Comparison of ENCODE assay signal across 26 cellular contexts in genomic region chr19:3468211-3468610, GRCh38. TPM values are rescaled to one million over a fixed set of nuclear protein-coding genes. Genes with fewer than 3 reads are reported as not detected.
"Had no signal": no experiment of that assay in that cellular context is flagged by ENCODE, and none has a peak within 500 bp of the region (broad histone marks: within the 10 kb centered on the region; RNA-seq: fewer than 3 reads in every experiment).

No MANE protein-coding gene starts in this region.

- H3K36me3 Mint-ChIP-seq: natural killer cell had no signal

- H3K27ac ChIP-seq: parathyroid adenoma had no signal

- ATAC-seq: esophagus mucosa; natural killer cell; stimulated activated memory B cell treated with anti-CD40 and anti-IgM and Interleukin-4, amounts not matched to agents 10 μg/mL and 1 μg/mL and 100 μg/mL, for 72 hours had no signal

- H3K9me3 Mint-ChIP-seq: natural killer cell had no signal

- H3K4me1 ChIP-seq: parathyroid adenoma, prostate gland had no signal

- H3K9me3 ChIP-seq: prostate gland, right lobe of liver, spleen, transverse colon had no signal

- DNase-seq: central memory CD4-positive, alpha-beta T cell; effector memory CD4-positive, alpha-beta T cell; foreskin fibroblast; head of caudate nucleus; hippocampal formation; natural killer cell; spleen; stimulated activated CD4-positive, alpha-beta T cell treated with anti-CD3 and anti-CD28 coated beads, Interleukin-15, amount 100 ng/mL, for 24 hours; stimulated activated CD4-positive, alpha-beta T cell treated with anti-CD3 and anti-CD28 coated beads, Interleukin-1b, Interleukin-23, amount 100 ng/mL, for 48 hours; stimulated activated CD4-positive, alpha-beta T cell treated with anti-CD3 and anti-CD28 coated beads, Interleukin-4, amount 100 ng/mL, for 24 hours; transverse colon had no signal

- H3K27me3 Mint-ChIP-seq: stimulated activated naive CD8-positive, alpha-beta T cell treated with anti-CD3 and anti-CD28 coated beads, Interleukin-15, Interleukin-2, amounts not matched to agents 100 ng/mL and 50 ng/mL, for 24 hours had no signal

- H3K4me3 Mint-ChIP-seq: memory B cell; mesothelial cell of epicardium; natural killer cell; neural crest cell; stimulated activated memory B cell treated with anti-CD40 and anti-IgM and Interleukin-4, amounts not matched to agents 10 μg/mL and 1 μg/mL and 100 μg/mL, for 72 hours; stimulated activated naive CD8-positive, alpha-beta T cell treated with anti-CD3 and anti-CD28 coated beads, Interleukin-15, Interleukin-2, amounts not matched to agents 100 ng/mL and 50 ng/mL, for 24 hours had no signal

- H3K27me3 ChIP-seq: right lobe of liver, transverse colon had no signal

- H3K27ac Mint-ChIP-seq: memory B cell; mesothelial cell of epicardium; natural killer cell; stimulated activated memory B cell treated with anti-CD40 and anti-IgM and Interleukin-4, amounts not matched to agents 10 μg/mL and 1 μg/mL and 100 μg/mL, for 72 hours; stimulated activated naive CD8-positive, alpha-beta T cell treated with anti-CD3 and anti-CD28 coated beads, Interleukin-15, Interleukin-2, amounts not matched to agents 100 ng/mL and 50 ng/mL, for 24 hours had no signal

- H3K4me1 Mint-ChIP-seq: memory B cell; natural killer cell; neural crest cell; stimulated activated memory B cell treated with anti-CD40 and anti-IgM and Interleukin-4, amounts not matched to agents 10 μg/mL and 1 μg/mL and 100 μg/mL, for 72 hours had no signal

- H3K4me3 ChIP-seq: prostate gland, right lobe of liver, spleen, transverse colon had no signal

RNA-seq across cellular contexts. Expression of gene SMIM24, which starts 12.1 kb away (rescaled TPM):
- total RNA-seq: esophagus mucosa, myocyte, neural crest cell, skeletal muscle tissue, ureter had no signal

RNA-seq across cellular contexts. Expression of gene SMIM44, which starts 15.0 kb away (rescaled TPM):
- total RNA-seq: esophagus mucosa, lower leg skin, mesothelial cell of epicardium, myocyte, natural killer cell, neural crest cell, renal cortical epithelial cell, right lobe of liver, skeletal muscle tissue, spleen, temporal lobe, ureter had no signal
